Comparison of ENCODE assay signal across 1 cellular context in the genomic region with DNA sequence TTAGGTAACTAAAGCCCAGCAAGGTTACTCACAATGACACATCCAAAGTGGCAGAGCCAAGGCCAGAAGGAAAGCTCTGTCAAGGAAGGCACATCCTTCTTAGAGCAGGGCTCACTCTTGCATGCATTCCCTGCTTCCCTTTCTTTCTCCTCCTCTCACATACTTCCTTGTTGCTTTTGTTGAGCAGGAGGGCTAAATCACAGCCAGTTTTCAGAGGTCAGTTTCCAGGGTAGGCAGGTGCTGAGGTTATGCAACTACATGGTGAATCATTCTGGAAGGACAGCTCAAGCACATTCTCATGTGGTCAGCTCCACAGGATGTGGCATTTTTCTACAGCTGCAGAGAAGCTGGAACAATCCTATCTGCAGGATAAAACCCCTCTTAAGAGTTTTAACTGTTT.
TF ChIP-seq lines count a peak whose summit lies in the region.

No MANE protein-coding gene starts in this region.

TF ChIP-seq in HepG2, 621 proteins besides CTCF, POLR2A, EP300 and RAD21 (continued from another document and continues in another):
- TF ChIP-seq KIAA2018 (CRISPR knock-in tag; IDR thresholded peaks at IDR 0.05; ENCODE audit: borderline replicate concordance) (no peak), ETV5 (CRISPR knock-in tag; IDR thresholded peaks at IDR 0.05; ENCODE audit: borderline replicate concordance) (peak; percentile 71; the same call in 1 of the 2 replicates), ZNF180 (CRISPR knock-in tag; IDR thresholded peaks at IDR 0.05; ENCODE audit: borderline replicate concordance, low read depth) (no peak), MBD4 (IDR thresholded peaks at IDR 0.05; ENCODE audit: borderline replicate concordance, low read length) (no peak), ELF3 (CRISPR knock-in tag; IDR thresholded peaks at IDR 0.05) (peak; percentile 75), THYN1 (CRISPR knock-in tag; IDR thresholded peaks at IDR 0.05; ENCODE audit: borderline replicate concordance, low read depth) (no peak), ZNF292 (CRISPR knock-in tag; IDR thresholded peaks at IDR 0.05; ENCODE audit: borderline replicate concordance, low read depth) (peak; percentile 39; the same call in 1 of the 2 replicates), SOX5 (CRISPR knock-in tag; IDR thresholded peaks at IDR 0.05; ENCODE audit: borderline replicate concordance) (peak; percentile 42; the same call in 1 of the 2 replicates), IRF2 (CRISPR knock-in tag; IDR thresholded peaks at IDR 0.05) (peak; percentile 45; the same call in 1 of the 2 replicates), ZBTB33 (CRISPR knock-in tag; IDR thresholded peaks at IDR 0.05) (no peak), FOSL2 (CRISPR knock-in tag; IDR thresholded peaks at IDR 0.05) (peak; percentile 98), TEAD3 (CRISPR knock-in tag; optimal IDR thresholded peaks at IDR 0.05; ENCODE audit: borderline replicate concordance) (peak; percentile 68), HOXA7 (CRISPR knock-in tag; IDR thresholded peaks at IDR 0.05) (no peak), RARA (CRISPR knock-in tag; IDR thresholded peaks at IDR 0.05) (peak; percentile 73), ZFP36L1 (CRISPR knock-in tag; IDR thresholded peaks at IDR 0.05) (peak; percentile 91; the same call in 1 of the 2 replicates), ZNF451 (CRISPR knock-in tag; IDR thresholded peaks at IDR 0.05) (no peak), ZNF713 (CRISPR knock-in tag; IDR thresholded peaks at IDR 0.05) (no peak), SIN3B (IDR thresholded peaks at IDR 0.05; ENCODE audit: low read length) (no peak), HOMEZ (CRISPR knock-in tag; IDR thresholded peaks at IDR 0.05; ENCODE audit: low read depth) (0 out of 2 replicates have a peak, but pooled peaks have one; percentile 38), CBX2 (IDR thresholded peaks at IDR 0.05; ENCODE audit: low read depth, low read length) (no peak), CBX2 (CRISPR knock-in tag; IDR thresholded peaks at IDR 0.05; ENCODE audit: low read depth) (no peak), SP5 (CRISPR knock-in tag; IDR thresholded peaks at IDR 0.05; ENCODE audit: borderline replicate concordance, low read depth) (no peak), FIP1L1 (IDR thresholded peaks at IDR 0.05; ENCODE audit: borderline replicate concordance, insufficient read depth, low read depth, low read length) (no peak), HMG20B (CRISPR knock-in tag; conservative IDR thresholded peaks at IDR 0.05) (0 out of 2 replicates have a peak, but pooled peaks have one; percentile 48), MAFK (conservative IDR thresholded peaks at IDR 0.05 in 1 of 2, IDR thresholded peaks at IDR 0.05 in 1 of 2; ENCODE audit: low read length in 2 of 2) (no peak), PRDM10 (CRISPR knock-in tag; IDR thresholded peaks at IDR 0.05; ENCODE audit: low read depth) (0 out of 2 replicates have a peak, but pooled peaks have one; percentile 54), NR2F6 (IDR thresholded peaks at IDR 0.05) (no peak), NR2F6 (CRISPR knock-in tag; IDR thresholded peaks at IDR 0.05) (peak; percentile 77; the same call in 1 of the 2 replicates), PHF20 (CRISPR knock-in tag; IDR thresholded peaks at IDR 0.05) (no peak), ZFY (CRISPR knock-in tag; IDR thresholded peaks at IDR 0.05) (no peak), ZNF17 (CRISPR knock-in tag; IDR thresholded peaks at IDR 0.05) (no peak), KLF13 (CRISPR knock-in tag; IDR thresholded peaks at IDR 0.05) (no peak), ZBTB44 (CRISPR knock-in tag; IDR thresholded peaks at IDR 0.05) (no peak), KLF6 (CRISPR knock-in tag; IDR thresholded peaks at IDR 0.05) (no peak), JUND (CRISPR knock-in tag; IDR thresholded peaks at IDR 0.05) (peak; percentile 69), KDM1A (CRISPR knock-in tag; IDR thresholded peaks at IDR 0.05) (0 out of 2 replicates have a peak, but pooled peaks have one; percentile 16), POGZ (CRISPR knock-in tag; IDR thresholded peaks at IDR 0.05) (no peak), MED1 (CRISPR knock-in tag; IDR thresholded peaks at IDR 0.05) (0 out of 2 replicates have a peak, but pooled peaks have one; percentile 20), ELF4 (CRISPR knock-in tag; IDR thresholded peaks at IDR 0.05; ENCODE audit: borderline replicate concordance) (no peak), ARNT (IDR thresholded peaks at IDR 0.05) (no peak), SRSF1 (optimal IDR thresholded peaks at IDR 0.05; ENCODE audit: low read depth, low read length) (no peak), NBN (conservative IDR thresholded peaks at IDR 0.05) (no peak)
- TF ChIP-seq, protein P1, sequence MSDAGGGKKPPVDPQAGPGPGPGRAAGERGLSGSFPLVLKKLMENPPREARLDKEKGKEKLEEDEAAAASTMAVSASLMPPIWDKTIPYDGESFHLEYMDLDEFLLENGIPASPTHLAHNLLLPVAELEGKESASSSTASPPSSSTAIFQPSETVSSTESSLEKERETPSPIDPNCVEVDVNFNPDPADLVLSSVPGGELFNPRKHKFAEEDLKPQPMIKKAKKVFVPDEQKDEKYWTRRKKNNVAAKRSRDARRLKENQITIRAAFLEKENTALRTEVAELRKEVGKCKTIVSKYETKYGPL (CRISPR knock-in tag; IDR thresholded peaks at IDR 0.05) = peak; percentile 89; the same call in 1 of the 2 replicates
- TF ChIP-seq, protein P2, sequence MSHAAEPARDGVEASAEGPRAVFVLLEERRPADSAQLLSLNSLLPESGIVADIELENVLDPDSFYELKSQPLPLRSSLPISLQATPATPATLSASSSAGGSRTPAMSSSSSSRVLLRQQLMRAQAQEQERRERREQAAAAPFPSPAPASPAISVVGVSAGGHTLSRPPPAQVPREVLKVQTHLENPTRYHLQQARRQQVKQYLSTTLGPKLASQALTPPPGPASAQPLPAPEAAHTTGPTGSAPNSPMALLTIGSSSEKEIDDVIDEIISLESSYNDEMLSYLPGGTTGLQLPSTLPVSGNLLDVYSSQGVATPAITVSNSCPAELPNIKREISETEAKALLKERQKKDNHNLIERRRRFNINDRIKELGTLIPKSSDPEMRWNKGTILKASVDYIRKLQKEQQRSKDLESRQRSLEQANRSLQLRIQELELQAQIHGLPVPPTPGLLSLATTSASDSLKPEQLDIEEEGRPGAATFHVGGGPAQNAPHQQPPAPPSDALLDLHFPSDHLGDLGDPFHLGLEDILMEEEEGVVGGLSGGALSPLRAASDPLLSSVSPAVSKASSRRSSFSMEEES (CRISPR knock-in tag; IDR thresholded peaks at IDR 0.05) = 0 out of 2 replicates have a peak, but pooled peaks have one; percentile 50
